14 cellular contexts compared by ENCODE assay signal in genomic region chr10:33290286-33291052, GRCh38. TPM values are rescaled to one million over a fixed set of nuclear protein-coding genes. Genes with fewer than 3 reads are reported as not detected.
DNase-seq lines count a peak whose midpoint lies in the region; ATAC-seq, FAIRE-seq and TF ChIP-seq lines count a peak whose summit lies in the region.
"Had no signal": no experiment of that assay in that cellular context is flagged by ENCODE, and none has a peak within 500 bp of the region (broad histone marks: within the 10 kb centered on the region; RNA-seq: fewer than 3 reads in every experiment).

No MANE protein-coding gene starts in this region.

- no TSS peak for BruUV-seq in A673 (replicated peaks; lab: Mats Ljungman, UMichigan)

- POLR2A ChIA-PET in A673 (lab: Charles Lee; ENCODE audit: low non-redundant PET) = no interaction called here

- TF ChIP-seq CTCF in A673 (conservative IDR thresholded peaks at IDR 0.05; ENCODE audit: low read depth, low read length) (peak; percentile 63), choroid plexus epithelial cell (conservative IDR thresholded peaks at IDR 0.05; ENCODE audit: low read depth, low read length) (peak; percentile 42), mesothelial cell of epicardium (IDR thresholded peaks at IDR 0.05; ENCODE audit: unreplicated experiment) (no peak)

- peak; percentile 68 for DNase-seq in A673 (ENCODE audit: low spot score)
- no peak for DNase-seq in HTR-8/SVneo (ENCODE audit: insufficient read length, low spot score)
- DNase-seq in choroid plexus epithelial cell (ENCODE audit: low read depth) = no peak
- no peak for DNase-seq in mesothelial cell of epicardium (ENCODE audit: low spot score in 2 of 2, unreplicated experiment in 2 of 2)
- DNase-seq in inferior parietal cortex (ENCODE audit: extremely low spot score) = no peak
- DNase-seq in NCI-H345 (lab: John Stamatoyannopoulos, UW) = no peak
- DNase-seq in NCI-H2029 treated with DMSO at 0.1 percent for 48 hours (lab: John Stamatoyannopoulos, UW) = no peak
- DNase-seq: activated T-cell treated with anti-CD3 and anti-CD28 coated beads for 4 hours, body of pancreas, NCI-H2081 had no signal

- peaks cover 36% of the 10 kb centered on the region for H3K4me1 Mint-ChIP-seq in mesothelial cell of epicardium

- peak; percentile 51 for FAIRE-seq in HTR-8/SVneo (lab: Jason Lieb, UNC)

- peaks cover 3% of the 10 kb centered on the region for H3K36me3 Mint-ChIP-seq in mesothelial cell of epicardium

- H3K4me1 ChIP-seq in A673 (ENCODE audit: insufficient read depth, low read length, poor library complexity, severe bottlenecking) = peaks cover 24% of the 10 kb centered on the region
- H3K4me1 ChIP-seq: BLaER1, parathyroid adenoma had no signal

- no peaks in the 10 kb centered on the region for H3K9me3 Mint-ChIP-seq in mesothelial cell of epicardium

- CTCF ChIA-PET in A673 (lab: Charles Lee) = no interaction called here

- no peak for ATAC-seq in GM19023 (IDR thresholded peaks at IDR 0.05; ENCODE audit: unreplicated experiment)
- ATAC-seq: body of pancreas had no signal

- peak overlapping the region; percentile 39 for H3K27ac Mint-ChIP-seq in mesothelial cell of epicardium

- H3K36me3 ChIP-seq in A673 (ENCODE audit: insufficient read depth, low read length, poor library complexity, severe bottlenecking) = no peaks in the 10 kb centered on the region
- H3K36me3 ChIP-seq: BLaER1 had no signal

- no peak overlapping the region for H3K4me3 Mint-ChIP-seq in mesothelial cell of epicardium

- H3K27me3 Mint-ChIP-seq in mesothelial cell of epicardium (ENCODE audit: low read depth) = no peaks in the 10 kb centered on the region

- intact Hi-C loops in A673 (cut with micrococcal nuclease; ENCODE audit: unreplicated experiment) = no loop called here

- H3K9me3 ChIP-seq in A673 (ENCODE audit: low read depth, low read length, poor library complexity, severe bottlenecking) = no peaks in the 10 kb centered on the region
- H3K9me3 ChIP-seq: BLaER1, body of pancreas had no signal

- H3K27me3 ChIP-seq in A673 (replicated peaks; ENCODE audit: insufficient read depth, low read depth, low read length, poor library complexity) = no peaks in the 10 kb centered on the region
- H3K27me3 ChIP-seq: BLaER1, body of pancreas had no signal

- no peak overlapping the region for H3K27ac ChIP-seq in A673 (ENCODE audit: low read depth, low read length, poor library complexity, severe bottlenecking)
- H3K27ac ChIP-seq: BLaER1, KMS-11, parathyroid adenoma had no signal

- H3K4me3 ChIP-seq in A673 (ENCODE audit: low read depth, low read length, poor library complexity, severe bottlenecking) (no peak overlapping the region), choroid plexus epithelial cell (ENCODE audit: low read depth, low read length) (no peak overlapping the region)
- H3K4me3 ChIP-seq: BLaER1, body of pancreas had no signal

RNA-seq across cellular contexts. Expression of gene NRP1, which starts 44.0 kb away (rescaled TPM):
- 31.7 and 32.8 TPM in 2 replicates for total RNA-seq in A673 (2021)
- 44.8 to 51.2 TPM (median 47.7 TPM) in 3 replicates for total RNA-seq in mesothelial cell of epicardium
